Comparison of ENCODE assay signal across 8 cellular contexts in genomic region chr7:112939589-112940313, GRCh38.
DNase-seq lines count a peak whose midpoint lies in the region; ATAC-seq lines count a peak whose summit lies in the region.

No MANE protein-coding gene starts in this region.

- no peaks in the 10 kb centered on the region for H3K36me3 Mint-ChIP-seq in IgD-negative memory B cell

- no peaks in the 10 kb centered on the region for H3K9me3 ChIP-seq in mononuclear cell (ENCODE audit: low read depth, low read length)

- peaks cover 16% of the 10 kb centered on the region for H3K4me1 ChIP-seq in mononuclear cell (ENCODE audit: insufficient read depth, low read length)

- peaks cover 22 to 42% (median 28%) of the 10 kb centered on the region in 3 donors for H3K4me1 Mint-ChIP-seq in IgD-negative memory B cell

- peak overlapping the region; percentile 86 to 99 (median 97) for H3K4me3 Mint-ChIP-seq in IgD-negative memory B cell

- peaks cover 6% of the 10 kb centered on the region for H3K27me3 ChIP-seq in mononuclear cell (ENCODE audit: insufficient read depth, low read length)

- peak overlapping the region; percentile 58 for H3K27ac ChIP-seq in epithelial cell of prostate

- ATAC-seq in GM21576 (IDR thresholded peaks at IDR 0.05; ENCODE audit: unreplicated experiment) = peak; percentile 96

- H3K4me3 ChIP-seq in mononuclear cell (ENCODE audit: low read length) = peak overlapping the region; percentile 51

- H3K27me3 Mint-ChIP-seq in IgD-negative memory B cell = no peaks in the 10 kb centered on the region

- DNase-seq in DMS153 (lab: John Stamatoyannopoulos, UW) (peak; percentile 99), OCI-M1 (lab: John Stamatoyannopoulos, UW) (peak; percentile 97), activated T-cell treated with anti-CD3 and anti-CD28 coated beads for 48 hours (ENCODE audit: low read depth) (peak; percentile 97), epithelial cell of prostate (ENCODE audit: low read depth, low spot score) (peak; percentile 95)
- peak; percentile 96 to 98 for DNase-seq in stimulated activated CD8-positive, alpha-beta memory T cell treated with anti-CD3 and anti-CD28 coated beads, Interleukin-2, amount 100 ng/mL, for 48 hours (ENCODE audit: low read depth in 2 of 2)

- peak overlapping the region; percentile 70 to 97 (median 90) for H3K27ac Mint-ChIP-seq in IgD-negative memory B cell

- no peaks in the 10 kb centered on the region for H3K9me3 Mint-ChIP-seq in IgD-negative memory B cell

Comparison
In these comparisons a context has a peak if more than half of its experiments do, and no peak if none do; other contexts are left out.
1. Peak in every context shown above with its lines: DNase-seq, ATAC-seq, H3K4me3 ChIP-seq and H3K27ac ChIP-seq.